29 cellular contexts compared by ENCODE assay signal in the genomic region with DNA sequence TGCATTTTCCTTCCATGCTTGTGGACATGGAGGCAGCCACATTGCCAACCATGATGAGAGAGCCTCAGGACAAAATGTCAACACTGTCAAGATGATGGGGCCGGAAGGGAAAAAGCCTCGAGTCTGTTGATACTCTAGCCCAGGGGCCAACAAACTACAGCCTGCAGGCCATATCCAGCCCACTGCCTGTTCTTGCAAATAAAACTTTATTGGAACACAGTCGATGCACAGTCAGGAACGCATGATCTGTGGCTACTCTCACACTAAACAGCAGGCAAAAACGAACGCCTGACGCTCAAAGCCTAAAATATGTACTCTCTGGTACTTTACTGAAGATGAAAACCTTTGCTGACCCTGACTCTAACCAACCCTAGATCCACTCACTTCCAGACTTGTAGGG.
"Had no signal": no experiment of that assay in that cellular context is flagged by ENCODE, and none has a peak within 500 bp of the region (broad histone marks: within the 10 kb centered on the region; RNA-seq: fewer than 3 reads in every experiment).

No MANE protein-coding gene starts in this region.

- FAIRE-seq: colon, endometrium, islet of Langerhans, keratinocyte had no signal

- H3K4me1 ChIP-seq: gastrocnemius medialis, heart right ventricle, lower lobe of right lung had no signal

- H3K27ac ChIP-seq: coronary artery, epithelial cell of prostate, esophagus squamous epithelium, gastrocnemius medialis, heart right ventricle, left ventricle myocardium inferior, lower lobe of right lung had no signal

- DNase-seq: dermis blood vessel endothelial cell; dorsolateral prefrontal cortex; effector CD4-positive, alpha-beta T cell; effector memory CD8-positive, alpha-beta T cell; endodermal cell; erythroblast; esophagus squamous epithelium; foreskin fibroblast; foreskin melanocyte; gastrocnemius medialis; glutamatergic neuron; head of caudate nucleus; heart right ventricle; hippocampal formation; kidney glomerular epithelial cell; left colon; left ventricle myocardium inferior; lower lobe of right lung; mesenchymal stem cell; mucosa of descending colon; naive B cell had no signal

- H3K36me3 ChIP-seq: gastrocnemius medialis, heart right ventricle, left ventricle myocardium inferior, lower lobe of right lung had no signal

- H3K9me3 ChIP-seq: esophagus squamous epithelium, gastrocnemius medialis, heart right ventricle, left ventricle myocardium inferior, lower lobe of right lung, mucosa of descending colon had no signal

- ATAC-seq: effector memory CD8-positive, alpha-beta T cell; esophagus mucosa; gastrocnemius medialis; heart right ventricle; left colon; left lobe of liver; lower lobe of right lung; mucosa of descending colon had no signal

- H3K4me3 ChIP-seq: coronary artery, dorsolateral prefrontal cortex, esophagus squamous epithelium, gastrocnemius medialis, heart right ventricle, left ventricle myocardium inferior, lower lobe of right lung, mucosa of descending colon had no signal
